18 cellular contexts compared by ENCODE assay signal in genomic region chr2:32864337-32864736, GRCh38.
DNase-seq lines count a peak whose midpoint lies in the region; ATAC-seq and TF ChIP-seq lines count a peak whose summit lies in the region.
"Had no signal": no experiment of that assay in that cellular context is flagged by ENCODE, and none has a peak within 500 bp of the region (broad histone marks: within the 10 kb centered on the region; RNA-seq: fewer than 3 reads in every experiment).

No MANE protein-coding gene starts in this region.

- no peak for TF ChIP-seq CTCF in AG04449 (IDR thresholded peaks at IDR 0.05; ENCODE audit: insufficient read depth, low read length, missing control alignments)
- no peak for TF ChIP-seq CTCF in astrocyte of the cerebellum (IDR thresholded peaks at IDR 0.05; ENCODE audit: low read depth, low read length, missing control alignments)
- no peak for TF ChIP-seq CTCF in body of pancreas (IDR thresholded peaks at IDR 0.05)

- no peaks in the 10 kb centered on the region for H3K9me3 ChIP-seq in body of pancreas
- H3K9me3 ChIP-seq: BLaER1, spleen had no signal

- H3K27me3 ChIP-seq in body of pancreas, result no peaks in the 10 kb centered on the region
- H3K27me3 ChIP-seq: BLaER1, spleen had no signal

- intact Hi-C loops in body of pancreas (cut with DNase I), result no loop called here

- H3K27ac ChIP-seq in body of pancreas, result no peak overlapping the region
- H3K27ac ChIP-seq: BLaER1, foreskin keratinocyte, SK-N-MC, spleen, VCaP had no signal

- H3K36me3 ChIP-seq in body of pancreas (replicated peaks in 1 of 2; ENCODE audit: insufficient read depth in 1 of 2, low read depth in 2 of 2), result no peaks in the 10 kb centered on the region
- H3K36me3 ChIP-seq: BLaER1, spleen had no signal

- H3K27me3 Mint-ChIP-seq in T-helper 2 cell treated with Interferon-gamma antibody and Interleukin-4, amounts not matched to agents 5 μg/mL and 100 μg/mL, for 36 hours (ENCODE audit: low read depth), result peaks cover 5% of the 10 kb centered on the region

- H3K36me3 Mint-ChIP-seq in T-helper 2 cell treated with Interferon-gamma antibody and Interleukin-4, amounts not matched to agents 5 μg/mL and 100 μg/mL, for 36 hours (ENCODE audit: low read depth), result no peaks in the 10 kb centered on the region
- H3K36me3 Mint-ChIP-seq: memory B cell had no signal

- in situ Hi-C loops in astrocyte of the cerebellum (cut with HindIII; ENCODE audit: low sequenced_read_pairs), result no loop called here

- no peaks in the 10 kb centered on the region for H3K9me3 Mint-ChIP-seq in T-helper 2 cell treated with Interferon-gamma antibody and Interleukin-4, amounts not matched to agents 5 μg/mL and 100 μg/mL, for 36 hours
- H3K9me3 Mint-ChIP-seq: memory B cell had no signal

- CTCF ChIA-PET in AG04449 (lab: Yijun Ruan, JAX), result interaction anchor here (1.3 to 1.4 kb wide), 2 partner anchors 18 to 27 kb away, joined by 3 to 4 read pairs; no protein-coding TSS in a partner anchor

- no peak overlapping the region for H3K27ac Mint-ChIP-seq in T-helper 2 cell treated with Interferon-gamma antibody and Interleukin-4, amounts not matched to agents 5 μg/mL and 100 μg/mL, for 36 hours
- H3K27ac Mint-ChIP-seq: memory B cell had no signal

- POLR2A ChIA-PET in AG04449 (lab: Yijun Ruan, JAX), result no interaction called here

- H3K4me3 Mint-ChIP-seq in T-helper 2 cell treated with Interferon-gamma antibody and Interleukin-4, amounts not matched to agents 5 μg/mL and 100 μg/mL, for 36 hours, result no peak overlapping the region
- H3K4me3 Mint-ChIP-seq: memory B cell had no signal

- DNase-seq in AG04449 (ENCODE audit: low read depth, low spot score), result peak; percentile 85
- peak; percentile 48 for DNase-seq in HCEC 1CT
- peak; percentile 42 for DNase-seq in astrocyte of the cerebellum (ENCODE audit: low read depth)
- DNase-seq in myocyte (ENCODE audit: low read depth), result peak; percentile 19
- no peak for DNase-seq in body of pancreas
- DNase-seq in T-helper 2 cell treated with Interferon-gamma antibody and Interleukin-4, amounts not matched to agents 5 μg/mL and 100 μg/mL, for 36 hours (ENCODE audit: low spot score), result no peak
- DNase-seq: activated naive CD4-positive, alpha-beta T cell treated with Interleukin-2 at 50 U/mL for 16 hours; cortex of kidney; DMS79; foreskin keratinocyte; NCI-H1048; spleen had no signal

- WGBS in body of pancreas, 2 donors, result 10 to 15% methylated on average over 3 of the region's 3 CpGs

- no peak for ATAC-seq in HG03442 (IDR thresholded peaks at IDR 0.05; ENCODE audit: unreplicated experiment)
- ATAC-seq in body of pancreas, result no peak
- no peak for ATAC-seq in HG03196 (IDR thresholded peaks at IDR 0.05; ENCODE audit: unreplicated experiment)
- ATAC-seq: foreskin keratinocyte had no signal

- H3K4me1 Mint-ChIP-seq in T-helper 2 cell treated with Interferon-gamma antibody and Interleukin-4, amounts not matched to agents 5 μg/mL and 100 μg/mL, for 36 hours (ENCODE audit: low read depth), result no peaks in the 10 kb centered on the region
- H3K4me1 Mint-ChIP-seq: memory B cell had no signal

- no peak for TF ChIP-seq POLR2A in body of pancreas (IDR thresholded peaks at IDR 0.05)

- no peak overlapping the region for H3K4me3 ChIP-seq in AG04449 (ENCODE audit: low read depth, low read length)
- H3K4me3 ChIP-seq in astrocyte of the cerebellum (ENCODE audit: low read depth, low read length), result no peak overlapping the region
- H3K4me3 ChIP-seq in body of pancreas, result no peak overlapping the region
- H3K4me3 ChIP-seq: BLaER1, SK-N-MC, spleen had no signal

- H3K4me1 ChIP-seq in body of pancreas, result no peaks in the 10 kb centered on the region
- H3K4me1 ChIP-seq: BLaER1, foreskin keratinocyte, spleen had no signal

Comparison
In these comparisons a context has a peak if more than half of its experiments do, and no peak if none do; other contexts are left out.
1. DNase-seq: peak in AG04449 (single experiment), HCEC 1CT (single experiment), astrocyte of the cerebellum (single experiment) and myocyte (single experiment); none in body of pancreas (0 of 4) and T-helper 2 cell treated with Interferon-gamma antibody and Interleukin-4, amounts not matched to agents 5 μg/mL and 100 μg/mL, for 36 hours (single experiment).